Comparison of ENCODE assay signal across 15 cellular contexts in genomic region chr18:48783616-48784520, GRCh38.
DNase-seq lines count a peak whose midpoint lies in the region; ATAC-seq and TF ChIP-seq lines count a peak whose summit lies in the region.
"Had no signal": no experiment of that assay in that cellular context is flagged by ENCODE, and none has a peak within 500 bp of the region (broad histone marks: within the 10 kb centered on the region; RNA-seq: fewer than 3 reads in every experiment).

No MANE protein-coding gene starts in this region.

- H3K27ac ChIP-seq in BLaER1 treated with 17β-estradiol and CSF1 and Interleukin-3, amounts not matched to agents 10 nM and 100 nM: peak overlapping the region in 9 of 11 experiments; percentile 63 to 80 (median 69); a peak in 18 of 22 replicates
- H3K27ac ChIP-seq in GM23248: peak overlapping the region; percentile 92; the same call in 1 of the 2 replicates

- 0 out of 22 replicates have a peak, but pooled peaks cover 0 to 2% (median 0%) of the 10 kb centered on the region in 11 experiments for H3K36me3 ChIP-seq in BLaER1 treated with 17β-estradiol and CSF1 and Interleukin-3, amounts not matched to agents 10 nM and 100 nM
- H3K36me3 ChIP-seq in GM23248 (ENCODE audit: low read depth): peaks cover 4% of the 10 kb centered on the region; the same call in 1 of the 2 replicates

- H3K27me3 ChIP-seq in BLaER1 treated with 17β-estradiol and CSF1 and Interleukin-3, amounts not matched to agents 10 nM and 100 nM: peaks cover 0 to 29% (median 0%) of the 10 kb centered on the region in 11 experiments; a peak in 5 of 22 replicates
- no peaks in the 10 kb centered on the region for H3K27me3 ChIP-seq in GM23248 (replicated peaks; ENCODE audit: insufficient read depth)

- H4K20me1 ChIP-seq in BLaER1 treated with 17β-estradiol and CSF1 and Interleukin-3, amounts not matched to agents 10 nM and 100 nM: peaks cover 0 to 85% (median 0%) of the 10 kb centered on the region in 11 experiments; a peak in 6 of 22 replicates
- no peaks in the 10 kb centered on the region for H4K20me1 ChIP-seq in GM23248 (ENCODE audit: insufficient read depth)

- WGBS in GM23248 (ENCODE audit: low coverage in 1 of 2, low lambda C conversion rate in 2 of 2, missing lambda C conversion rate in 2 of 2), 2 experiments: 95% methylated on average over 24 of the region's 24 CpGs

- H3K36me3 Mint-ChIP-seq in chondrocyte (ENCODE audit: low read depth) (peaks cover 19% of the 10 kb centered on the region), nephron progenitor cell (ENCODE audit: low read depth) (peaks cover 5% of the 10 kb centered on the region)
- H3K36me3 Mint-ChIP-seq: type B pancreatic cell had no signal

- peak overlapping the region; percentile 91 to 99 (median 96) for H3K4me2 ChIP-seq in BLaER1 treated with 17β-estradiol and CSF1 and Interleukin-3, amounts not matched to agents 10 nM and 100 nM
- no peak overlapping the region for H3K4me2 ChIP-seq in GM23248 (ENCODE audit: unreplicated experiment)

- peak overlapping the region in 9 of 11 experiments; percentile 26 to 73 (median 61); a peak in 14 of 22 replicates for H3K9ac ChIP-seq in BLaER1 treated with 17β-estradiol and CSF1 and Interleukin-3, amounts not matched to agents 10 nM and 100 nM
- no peak overlapping the region for H3K9ac ChIP-seq in GM23248

- H3K27ac Mint-ChIP-seq in chondrocyte (ENCODE audit: unreplicated experiment) (peak overlapping the region; percentile 53), nephron progenitor cell (peak overlapping the region; percentile 46)

- H3K4me1 Mint-ChIP-seq in chondrocyte (ENCODE audit: low read depth) (peaks cover 94% of the 10 kb centered on the region), nephron progenitor cell (peaks cover 90% of the 10 kb centered on the region)

- peaks cover 25% of the 10 kb centered on the region for H3K79me2 ChIP-seq in GM23248 (ENCODE audit: insufficient read depth)

- H3K9me3 ChIP-seq in BLaER1 treated with 17β-estradiol and CSF1 and Interleukin-3, amounts not matched to agents 10 nM and 100 nM (replicated peaks in 1 of 11): no peaks in the 10 kb centered on the region
- no peaks in the 10 kb centered on the region for H3K9me3 ChIP-seq in GM23248 (ENCODE audit: low read depth)

- peaks cover 20% of the 10 kb centered on the region for H3F3A ChIP-seq in GM23248 (ENCODE audit: insufficient read depth)

- peaks cover 94 to 100% (median 99%) of the 10 kb centered on the region in 10 experiments for H3K4me1 ChIP-seq in BLaER1 treated with 17β-estradiol and CSF1 and Interleukin-3, amounts not matched to agents 10 nM and 100 nM
- H3K4me1 ChIP-seq in GM23248 (ENCODE audit: insufficient read depth): peaks cover 41% of the 10 kb centered on the region

- no peak for DNase-seq in GM23248
- DNase-seq in chondrocyte (ENCODE audit: low spot score): no peak
- DNase-seq in nephron progenitor cell: no peak
- no peak for DNase-seq in SKM-1 treated with dmso at 0.1 percent for 144 hours (lab: John Stamatoyannopoulos, UW; ENCODE audit: unreplicated experiment)
- no peak for DNase-seq in RKO (ENCODE audit: low spot score)
- no peak for DNase-seq in DMS79 (lab: John Stamatoyannopoulos, UW)
- DNase-seq: activated gamma-delta T cell; NCI-H2081 treated with DMSO at 0.1 percent for 48 hours; NCI-H524 treated with DMSO at 0.1 percent for 48 hours; occipital lobe; stimulated activated CD4-positive, alpha-beta T cell treated with anti-CD3 and anti-CD28 coated beads, Interleukin-4, amount 100 ng/mL, for 4 hours had no signal

- ATAC-seq in HG02938 (IDR thresholded peaks at IDR 0.05; ENCODE audit: unreplicated experiment): no peak
- ATAC-seq: esophagus mucosa had no signal

- no peaks in the 10 kb centered on the region for H3K9me3 Mint-ChIP-seq in chondrocyte (ENCODE audit: low read depth)
- H3K9me3 Mint-ChIP-seq in nephron progenitor cell: no peaks in the 10 kb centered on the region
- H3K9me3 Mint-ChIP-seq: type B pancreatic cell had no signal

- no peaks in the 10 kb centered on the region for H3K9me2 ChIP-seq in GM23248 (ENCODE audit: insufficient read depth)

- H3K27me3 Mint-ChIP-seq in chondrocyte (ENCODE audit: low read depth) (no peaks in the 10 kb centered on the region), nephron progenitor cell (ENCODE audit: low read depth, poor library complexity) (peaks cover 14% of the 10 kb centered on the region)
- H3K27me3 Mint-ChIP-seq: type B pancreatic cell had no signal

- TF ChIP-seq CTCF in chondrocyte (IDR thresholded peaks at IDR 0.05) (no peak), nephron progenitor cell (IDR thresholded peaks at IDR 0.05) (no peak)

- peak overlapping the region in 4 of 10 experiments; percentile 1 to 29 (median 14); a peak in 3 of 20 replicates for H3K4me3 ChIP-seq in BLaER1 treated with 17β-estradiol and CSF1 and Interleukin-3, amounts not matched to agents 10 nM and 100 nM
- no peak overlapping the region for H3K4me3 ChIP-seq in GM23248

- in situ Hi-C loops in GM23248 (cut with MboI): no loop called here

- no peak overlapping the region for H3K4me3 Mint-ChIP-seq in chondrocyte (ENCODE audit: unreplicated experiment)
- peak overlapping the region; percentile 22 for H3K4me3 Mint-ChIP-seq in nephron progenitor cell
- H3K4me3 Mint-ChIP-seq: type B pancreatic cell had no signal

- no peak overlapping the region for H2AFZ ChIP-seq in GM23248
